9 cellular contexts compared by ENCODE assay signal in genomic region chr2:70181363-70181956, GRCh38. TPM values are rescaled to one million over a fixed set of nuclear protein-coding genes. Genes with fewer than 3 reads are reported as not detected.
DNase-seq lines count a peak whose midpoint lies in the region; ATAC-seq and TF ChIP-seq lines count a peak whose summit lies in the region.
"Had no signal": no experiment of that assay in that cellular context is flagged by ENCODE, and none has a peak within 500 bp of the region (broad histone marks: within the 10 kb centered on the region; RNA-seq: fewer than 3 reads in every experiment).

No MANE protein-coding gene starts in this region.

- ATAC-seq in GM18505 (IDR thresholded peaks at IDR 0.05; ENCODE audit: unreplicated experiment) (peak; percentile 78), GM21717 (IDR thresholded peaks at IDR 0.05; ENCODE audit: unreplicated experiment) (peak; percentile 87), HG03521 (IDR thresholded peaks at IDR 0.05; ENCODE audit: unreplicated experiment) (peak; percentile 77), naive B cell (ENCODE audit: low read depth in 2 of 2) (peak; percentile 28 to 73), GM21360 (IDR thresholded peaks at IDR 0.05; ENCODE audit: unreplicated experiment) (no peak), HG02938 (IDR thresholded peaks at IDR 0.05; ENCODE audit: unreplicated experiment) (no peak)

- peaks cover 0 to 9% (median 0%) of the 10 kb centered on the region in 3 donors for H3K4me1 Mint-ChIP-seq in naive B cell

- H3K27me3 Mint-ChIP-seq in naive B cell, result no peaks in the 10 kb centered on the region

- no peaks in the 10 kb centered on the region for H3K9me3 Mint-ChIP-seq in naive B cell

- peaks cover 0 to 4% of the 10 kb centered on the region in 2 donors for H3K36me3 Mint-ChIP-seq in naive B cell

- H3K27ac Mint-ChIP-seq in naive B cell, result peak overlapping the region in 3 of 6 donors; percentile 59 to 79 (median 61)

- DNase-seq in naive B cell (no peak), GDM1 (lab: John Stamatoyannopoulos, UW) (no peak)
- DNase-seq in stimulated activated CD4-positive, alpha-beta T cell treated with anti-CD3 and anti-CD28 coated beads, Interleukin-15, amount 100 ng/mL, for 24 hours, result no peak
- DNase-seq: activated CD4-positive, alpha-beta T cell treated with anti-CD3 and anti-CD28 coated beads, Interleukin-2, amount 50 U/mL, for 48 hours had no signal

- peak; percentile 66 for TF ChIP-seq POLR2A in GM18505 (IDR thresholded peaks at IDR 0.05; ENCODE audit: borderline replicate concordance, extremely low read depth, insufficient read depth, insufficient read length)

- H3K4me3 Mint-ChIP-seq in naive B cell, result peak overlapping the region in 6 of 8 donors; percentile 24 to 52 (median 38)

RNA-seq across cellular contexts. Expression of gene C2orf42, which starts 9.4 kb away (rescaled TPM):
- 10 to 100 TPM; 14.1 to 35.5 (median 23.4) TPM for polyA plus RNA-seq in naive B cell (ENCODE audit: low read depth in 6 of 6)

Comparison
In these comparisons a context has a peak if more than half of its experiments do, and no peak if none do; other contexts are left out.
1. ATAC-seq: peak in GM18505 (single experiment), GM21717 (single experiment), HG03521 (single experiment) and naive B cell (2 of 2); none in GM21360 (single experiment) and HG02938 (single experiment).